Comparison of ENCODE assay signal across 8 cellular contexts in genomic region chr9:133114451-133114885, GRCh38. TPM values are rescaled to one million over a fixed set of nuclear protein-coding genes. Genes with fewer than 3 reads are reported as not detected.
DNase-seq lines count a peak whose midpoint lies in the region; ATAC-seq, FAIRE-seq and TF ChIP-seq lines count a peak whose summit lies in the region.

No MANE protein-coding gene starts in this region.

- H3K27ac ChIP-seq in kidney (ENCODE audit: low read depth in 2 of 2, low read length in 2 of 2) = peak overlapping the region in 1 of 2 donors; percentile 14
- H3K27ac ChIP-seq in suprapubic skin = peak overlapping the region; percentile 65

- H3K4me3 ChIP-seq in kidney (ENCODE audit: low read length in 2 of 2) (no peak overlapping the region), suprapubic skin (peak overlapping the region; percentile 15), lower leg skin (ENCODE audit: low read depth, poor library complexity, severe bottlenecking) (no peak overlapping the region)

- H3K27me3 Mint-ChIP-seq in activated CD4-positive, alpha-beta T cell treated with anti-CD3 and anti-CD28 coated beads for 36 hours = no peaks in the 10 kb centered on the region
- H3K27me3 Mint-ChIP-seq in activated CD8-positive, alpha-beta T cell treated with anti-CD3 and anti-CD28 coated beads for 36 hours = no peaks in the 10 kb centered on the region

- WGBS in suprapubic skin = 48% methylated on average over 3 of the region's 8 CpGs
- WGBS in lower leg skin, 2 donors = 14 to 33% methylated on average over 4 of the region's 8 CpGs

- no peak overlapping the region for H3K4me3 Mint-ChIP-seq in activated CD4-positive, alpha-beta T cell treated with anti-CD3 and anti-CD28 coated beads for 36 hours
- H3K4me3 Mint-ChIP-seq in activated CD8-positive, alpha-beta T cell treated with anti-CD3 and anti-CD28 coated beads for 36 hours = no peak overlapping the region

- H3K36me3 Mint-ChIP-seq in activated CD4-positive, alpha-beta T cell treated with anti-CD3 and anti-CD28 coated beads for 36 hours (ENCODE audit: low read depth) = peaks cover 17% of the 10 kb centered on the region
- peaks cover 18% of the 10 kb centered on the region for H3K36me3 Mint-ChIP-seq in activated CD8-positive, alpha-beta T cell treated with anti-CD3 and anti-CD28 coated beads for 36 hours (ENCODE audit: low read depth)

- POLR2A ChIA-PET in activated CD4-positive, alpha-beta T cell treated with anti-CD3 and anti-CD28 coated beads for 36 hours (lab: Charles Lee) = interaction anchor here (1.1 kb wide), 1 partner anchor 37 kb away, joined by 3 read pairs; no protein-coding TSS in a partner anchor
- POLR2A ChIA-PET in activated CD8-positive, alpha-beta T cell treated with anti-CD3 and anti-CD28 coated beads for 36 hours (lab: Charles Lee) = interaction anchor here (1.8 to 2.5 kb wide), 3 partner anchors 8 to 31 kb away, joined by 4 to 11 read pairs (median 11); no protein-coding TSS in a partner anchor

- H3K9me3 ChIP-seq in kidney (ENCODE audit: control insufficient read depth in 1 of 2, low read length in 2 of 2) (no peaks in the 10 kb centered on the region), suprapubic skin (no peaks in the 10 kb centered on the region)

- no peak for DNase-seq in activated CD4-positive, alpha-beta T cell treated with anti-CD3 and anti-CD28 coated beads for 36 hours
- no peak for DNase-seq in activated CD4-positive, alpha-beta T cell treated with anti-CD3 and anti-CD28 coated beads for 48 hours
- no peak for DNase-seq in activated CD8-positive, alpha-beta T cell treated with anti-CD3 and anti-CD28 coated beads for 36 hours
- DNase-seq in kidney (peak; percentile 74), suprapubic skin (ENCODE audit: low spot score in 2 of 2) (no peak), lower leg skin (ENCODE audit: low spot score in 2 of 2) (no peak)
- DNase-seq in stimulated activated CD4-positive, alpha-beta T cell treated with anti-CD3 and anti-CD28 coated beads, Interleukin-2, amount 100 ng/mL, for 24 hours = no peak

- peak overlapping the region in 1 of 2 donors; percentile 40 for H3K9ac ChIP-seq in kidney (ENCODE audit: low read length in 2 of 2)

- no peaks in the 10 kb centered on the region for H3K9me3 Mint-ChIP-seq in activated CD4-positive, alpha-beta T cell treated with anti-CD3 and anti-CD28 coated beads for 36 hours (ENCODE audit: low read depth)
- no peaks in the 10 kb centered on the region for H3K9me3 Mint-ChIP-seq in activated CD8-positive, alpha-beta T cell treated with anti-CD3 and anti-CD28 coated beads for 36 hours

- intact Hi-C loops in activated CD4-positive, alpha-beta T cell treated with anti-CD3 and anti-CD28 coated beads for 36 hours (cut with DNase I, micrococcal nuclease) = loop anchor here in 1 of 2 experiments (2.0 kb wide), 1 partner anchor 16 kb away; no protein-coding TSS in a partner anchor
- intact Hi-C loops in activated CD8-positive, alpha-beta T cell treated with anti-CD3 and anti-CD28 coated beads for 36 hours (cut with micrococcal nuclease) = no loop called here
- intact Hi-C loops in kidney (cut with DNase I) = no loop called here
- intact Hi-C loops in lower leg skin (cut with DNase I; ENCODE audit: low total_unique reads) = no loop called here

- TF ChIP-seq EP300 in suprapubic skin (IDR thresholded peaks at IDR 0.05) = no peak

- no peak for FAIRE-seq in kidney (lab: Jason Lieb, UNC)

- H3K4me1 Mint-ChIP-seq in activated CD4-positive, alpha-beta T cell treated with anti-CD3 and anti-CD28 coated beads for 36 hours = peaks cover 58% of the 10 kb centered on the region
- peaks cover 64% of the 10 kb centered on the region for H3K4me1 Mint-ChIP-seq in activated CD8-positive, alpha-beta T cell treated with anti-CD3 and anti-CD28 coated beads for 36 hours (ENCODE audit: low read depth)

- H3K4me1 ChIP-seq in kidney (ENCODE audit: control insufficient read depth in 1 of 2, insufficient read depth in 1 of 2, low read depth in 1 of 2, low read length in 2 of 2) = peaks cover 23 to 49% of the 10 kb centered on the region in 2 donors
- H3K4me1 ChIP-seq in suprapubic skin = peaks cover 77% of the 10 kb centered on the region

- H3K27me3 ChIP-seq in suprapubic skin = no peaks in the 10 kb centered on the region

- no peak for TF ChIP-seq POLR2A in suprapubic skin (IDR thresholded peaks at IDR 0.05)
- no peak for TF ChIP-seq POLR2A in lower leg skin (IDR thresholded peaks at IDR 0.05)

- ATAC-seq in activated CD4-positive, alpha-beta T cell treated with anti-CD3 and anti-CD28 coated beads for 36 hours = no peak
- no peak for ATAC-seq in activated CD8-positive, alpha-beta T cell treated with anti-CD3 and anti-CD28 coated beads for 36 hours
- no peak for ATAC-seq in HG03342 (IDR thresholded peaks at IDR 0.05; ENCODE audit: unreplicated experiment)

- no peak for TF ChIP-seq CTCF in activated CD8-positive, alpha-beta T cell treated with anti-CD3 and anti-CD28 coated beads for 36 hours (IDR thresholded peaks at IDR 0.05)
- TF ChIP-seq CTCF in kidney (IDR thresholded peaks at IDR 0.05; ENCODE audit: borderline replicate concordance, extremely low read depth, insufficient read depth) = no peak
- no peak for TF ChIP-seq CTCF in suprapubic skin (IDR thresholded peaks at IDR 0.05)
- TF ChIP-seq CTCF in lower leg skin (IDR thresholded peaks at IDR 0.05) = no peak

- CTCF ChIA-PET in activated CD4-positive, alpha-beta T cell treated with anti-CD3 and anti-CD28 coated beads for 36 hours (lab: Charles Lee) = interaction anchor here (0.9 to 11.8 kb wide), 5 partner anchors 16 to 72 kb away, joined by 3 to 139 read pairs (median 3); no protein-coding TSS in a partner anchor
- CTCF ChIA-PET in activated CD8-positive, alpha-beta T cell treated with anti-CD3 and anti-CD28 coated beads for 36 hours (lab: Charles Lee) = interaction anchor here (0.6 to 22.4 kb wide), 9 partner anchors 9 to 1019 kb away, joined by 3 to 376 read pairs (median 3); no protein-coding TSS in a partner anchor

- peaks cover 0 to 10% of the 10 kb centered on the region in 2 donors for H3K36me3 ChIP-seq in kidney (ENCODE audit: control insufficient read depth in 1 of 2, insufficient read depth in 2 of 2, low read length in 2 of 2)
- peaks cover 26% of the 10 kb centered on the region for H3K36me3 ChIP-seq in suprapubic skin

- H3K27ac Mint-ChIP-seq in activated CD4-positive, alpha-beta T cell treated with anti-CD3 and anti-CD28 coated beads for 36 hours = peak overlapping the region; percentile 31
- peak overlapping the region; percentile 32 for H3K27ac Mint-ChIP-seq in activated CD8-positive, alpha-beta T cell treated with anti-CD3 and anti-CD28 coated beads for 36 hours

RNA-seq across cellular contexts. Expression of gene RALGDS, which starts 6.6 kb away (rescaled TPM):
- 10 to 100 TPM; 65.1 to 78.6 TPM for total RNA-seq in activated CD4-positive, alpha-beta T cell treated with anti-CD3 and anti-CD28 coated beads for 36 hours
- 10 to 100 TPM; 80.5 to 88.2 TPM for total RNA-seq in activated CD8-positive, alpha-beta T cell treated with anti-CD3 and anti-CD28 coated beads for 36 hours
- 43.3 TPM for total RNA-seq in kidney
- 13.0 TPM for polyA plus RNA-seq in kidney (ENCODE audit: insufficient read depth, low read depth, low replicate concordance)
- total RNA-seq in suprapubic skin = 100 to 1,000 TPM; 173 to 244 (median 212) TPM
- total RNA-seq in lower leg skin = 100 to 1,000 TPM in 3 of 4 donors, 10 to 100 TPM in 1; 95.0 to 176 (median 123) TPM

RNA-seq across cellular contexts. Expression of gene GBGT1, which starts 49.2 kb away (rescaled TPM):
- total RNA-seq in activated CD4-positive, alpha-beta T cell treated with anti-CD3 and anti-CD28 coated beads for 36 hours = 1 to 10 TPM; 3.8 to 4.8 TPM
- total RNA-seq in activated CD8-positive, alpha-beta T cell treated with anti-CD3 and anti-CD28 coated beads for 36 hours = 1 to 10 TPM; 3.6 to 4.1 TPM
- 21.6 TPM for total RNA-seq in kidney
- polyA plus RNA-seq in kidney (ENCODE audit: insufficient read depth, low read depth, low replicate concordance) = 7.9 TPM
- total RNA-seq in suprapubic skin = 10 to 100 TPM in 1 of 4 donors, 1 to 10 TPM in 3; 2.6 to 14.6 (median 5.8) TPM
- 10 to 100 TPM in 1 of 4 donors, 1 to 10 TPM in 3; 3.6 to 13.5 (median 5.3) TPM for total RNA-seq in lower leg skin

RNA-seq across cellular contexts. Expression of gene CEL, which starts 52.7 kb away (rescaled TPM):
- total RNA-seq in activated CD4-positive, alpha-beta T cell treated with anti-CD3 and anti-CD28 coated beads for 36 hours = 1 to 10 TPM in 1 of 2 experiments, under 1 TPM in 1; 0.98 to 1.2 TPM
- 1 to 10 TPM; 2.9 to 3.0 TPM for total RNA-seq in activated CD8-positive, alpha-beta T cell treated with anti-CD3 and anti-CD28 coated beads for 36 hours
- total RNA-seq in kidney (1.0 TPM), suprapubic skin (10 to 100 TPM in 1 of 4 donors, 1 to 10 TPM in 3; 5.2 to 10.7 (median 5.9) TPM), lower leg skin (10 to 100 TPM in 2 of 4 donors, 1 to 10 TPM in 1, under 1 TPM in 1; 0.38 to 31.2 (median 8.4) TPM)
- 16.7 TPM for polyA plus RNA-seq in kidney (ENCODE audit: insufficient read depth, low read depth, low replicate concordance)
